Comparison of ENCODE assay signal across 10 cellular contexts in genomic region chr7:130865408-130866236, GRCh38.
A peak's percentile ranks its signal among the peaks of the same experiment; 100 is the strongest.
DNase-seq lines count a peak whose midpoint lies in the region; TF ChIP-seq lines count a peak whose summit lies in the region.
"Had no signal": no experiment of that assay in that cellular context is flagged by ENCODE, and none has a peak within 500 bp of the region (broad histone marks: within the 10 kb centered on the region; RNA-seq: fewer than 3 reads in every experiment).

No MANE protein-coding gene starts in this region.

- no TSS peak for BruUV-seq in OCI-LY7 (replicated peaks; lab: Mats Ljungman, UMichigan)

- H3K79me2 ChIP-seq in OCI-LY7 (ENCODE audit: insufficient read depth, low read depth, low read length): no peaks in the 10 kb centered on the region

- H2AFZ ChIP-seq in OCI-LY7 (ENCODE audit: low read length): no peak overlapping the region

- peak overlapping the region; percentile 48 for H3K27ac Mint-ChIP-seq in activated CD4-positive, alpha-beta T cell treated with anti-CD3 and anti-CD28 coated beads, Interleukin-2, amount 10 ng/mL, durations not matched to agents 24 days and 14 days
- H3K27ac Mint-ChIP-seq in chondrocyte (ENCODE audit: unreplicated experiment): no peak overlapping the region

- CTCF ChIA-PET in OCI-LY7 (lab: Charles Lee; ENCODE audit: unreplicated experiment): no interaction called here

- H4K20me1 ChIP-seq in OCI-LY7 (ENCODE audit: insufficient read depth, low read length): no peaks in the 10 kb centered on the region

- DNase-seq in activated CD4-positive, alpha-beta T cell treated with anti-CD3 and anti-CD28 coated beads, Interleukin-2, amount 10 ng/mL, durations not matched to agents 24 days and 14 days: peak; percentile 68
- no peak for DNase-seq in activated CD4-positive, alpha-beta T cell treated with anti-CD3 and anti-CD28 coated beads for 48 hours
- DNase-seq in OCI-LY7 (ENCODE audit: low spot score): peak; percentile 13
- DNase-seq in chondrocyte (ENCODE audit: low spot score): no peak
- peak; percentile 47 for DNase-seq in renal cortical epithelial cell (ENCODE audit: low read depth)
- DNase-seq in NCI-H2081 treated with DMSO at 0.1 percent for 48 hours (lab: John Stamatoyannopoulos, UW): no peak
- DNase-seq in posterior cingulate gyrus: no peak
- DNase-seq in MG63: no peak
- DNase-seq: NCI-H1417 treated with DMSO at 0.1 percent for 48 hours, occipital lobe had no signal

- no peak overlapping the region for H3K4me2 ChIP-seq in OCI-LY7 (ENCODE audit: low read length)

- no peaks in the 10 kb centered on the region for H3K27me3 ChIP-seq in MG63

- H3K4me1 ChIP-seq in OCI-LY7 (ENCODE audit: insufficient read depth, low read length, poor library complexity, severe bottlenecking): no peaks in the 10 kb centered on the region

- H3K9me2 ChIP-seq in OCI-LY7 (ENCODE audit: insufficient read depth, low read length): no peaks in the 10 kb centered on the region

- H3K4me1 Mint-ChIP-seq in activated CD4-positive, alpha-beta T cell treated with anti-CD3 and anti-CD28 coated beads, Interleukin-2, amount 10 ng/mL, durations not matched to agents 24 days and 14 days: peaks cover 5% of the 10 kb centered on the region
- no peaks in the 10 kb centered on the region for H3K4me1 Mint-ChIP-seq in chondrocyte (ENCODE audit: low read depth)

- intact Hi-C loops in activated CD4-positive, alpha-beta T cell treated with anti-CD3 and anti-CD28 coated beads, Interleukin-2, amount 10 ng/mL, durations not matched to agents 24 days and 14 days (cut with micrococcal nuclease): no loop called here
- intact Hi-C loops in OCI-LY7 (cut with micrococcal nuclease; ENCODE audit: unreplicated experiment): no loop called here
- intact Hi-C loops in posterior cingulate gyrus (cut with DNase I): no loop called here

- H3K27me3 Mint-ChIP-seq in activated CD4-positive, alpha-beta T cell treated with anti-CD3 and anti-CD28 coated beads, Interleukin-2, amount 10 ng/mL, durations not matched to agents 24 days and 14 days: no peaks in the 10 kb centered on the region
- no peaks in the 10 kb centered on the region for H3K27me3 Mint-ChIP-seq in chondrocyte (ENCODE audit: low read depth)

- H3K9me3 Mint-ChIP-seq in activated CD4-positive, alpha-beta T cell treated with anti-CD3 and anti-CD28 coated beads, Interleukin-2, amount 10 ng/mL, durations not matched to agents 24 days and 14 days: peaks cover 25% of the 10 kb centered on the region
- H3K9me3 Mint-ChIP-seq in chondrocyte (ENCODE audit: low read depth): peaks cover 5% of the 10 kb centered on the region

- 0 out of 2 replicates have a peak, but pooled peaks have one; percentile 9 for TF ChIP-seq CTCF in OCI-LY7 (conservative IDR thresholded peaks at IDR 0.05; ENCODE audit: low read length)
- peak; percentile 8 for TF ChIP-seq CTCF in chondrocyte (IDR thresholded peaks at IDR 0.05)

- H3K36me3 ChIP-seq in OCI-LY7 (ENCODE audit: insufficient read depth, low read length): peaks cover 31% of the 10 kb centered on the region; the same call in 1 of the 2 replicates
- peaks cover 77% of the 10 kb centered on the region for H3K36me3 ChIP-seq in MG63

- POLR2A ChIA-PET in OCI-LY7 (lab: Charles Lee): interaction anchor here (0.7 to 0.8 kb wide), 2 partner anchors 565 to 646 kb away, joined by 3 read pairs; no protein-coding TSS in a partner anchor

- H3K27ac ChIP-seq in OCI-LY7 (ENCODE audit: low read depth, low read length, poor library complexity, severe bottlenecking): no peak overlapping the region

- H3K4me3 ChIP-seq in OCI-LY7 (ENCODE audit: low read depth, low read length, poor library complexity, severe bottlenecking): no peak overlapping the region
- H3K4me3 ChIP-seq in MG63: no peak overlapping the region

- H3K9me3 ChIP-seq in OCI-LY7 (ENCODE audit: low read length): no peaks in the 10 kb centered on the region
- no peaks in the 10 kb centered on the region; the same call in 1 of the 2 replicates for H3K9me3 ChIP-seq in MG63

- no peak overlapping the region for H3K4me3 Mint-ChIP-seq in activated CD4-positive, alpha-beta T cell treated with anti-CD3 and anti-CD28 coated beads, Interleukin-2, amount 10 ng/mL, durations not matched to agents 24 days and 14 days
- no peak overlapping the region for H3K4me3 Mint-ChIP-seq in chondrocyte (ENCODE audit: unreplicated experiment)

- peaks cover 90% of the 10 kb centered on the region for H3K36me3 Mint-ChIP-seq in activated CD4-positive, alpha-beta T cell treated with anti-CD3 and anti-CD28 coated beads, Interleukin-2, amount 10 ng/mL, durations not matched to agents 24 days and 14 days (ENCODE audit: low read depth)
- peaks cover 20% of the 10 kb centered on the region for H3K36me3 Mint-ChIP-seq in chondrocyte (ENCODE audit: low read depth)

Comparison
In these comparisons a context has a peak if more than half of its experiments do, and no peak if none do; other contexts are left out.
1. DNase-seq: peak in activated CD4-positive, alpha-beta T cell treated with anti-CD3 and anti-CD28 coated beads, Interleukin-2, amount 10 ng/mL, durations not matched to agents 24 days and 14 days (single experiment), OCI-LY7 (single experiment) and renal cortical epithelial cell (single experiment); none in activated CD4-positive, alpha-beta T cell treated with anti-CD3 and anti-CD28 coated beads for 48 hours (single experiment), chondrocyte (single experiment), NCI-H2081 treated with DMSO at 0.1 percent for 48 hours (single experiment), posterior cingulate gyrus (0 of 10) and MG63 (single experiment).